Comparison of ENCODE assay signal across 20 cellular contexts in genomic region chr18:25516747-25517498, GRCh38.
A peak's percentile ranks its signal among the peaks of the same experiment; 100 is the strongest.
DNase-seq lines count a peak whose midpoint lies in the region; ATAC-seq and TF ChIP-seq lines count a peak whose summit lies in the region.
"Had no signal": no experiment of that assay in that cellular context is flagged by ENCODE, and none has a peak within 500 bp of the region (broad histone marks: within the 10 kb centered on the region; RNA-seq: fewer than 3 reads in every experiment).

No MANE protein-coding gene starts in this region.

- no peaks in the 10 kb centered on the region for H3K36me3 Mint-ChIP-seq in mesothelial cell of epicardium

- H3K4me1 Mint-ChIP-seq in mesothelial cell of epicardium = peaks cover 18% of the 10 kb centered on the region

- H3K27ac ChIP-seq in BLaER1 (0 out of 2 replicates have a peak overlapping the region, but pooled peaks have one; percentile 27), OCI-LY7 (ENCODE audit: low read depth, low read length, poor library complexity, severe bottlenecking) (peak overlapping the region; percentile 90)
- H3K27ac ChIP-seq: hepatocyte, right atrium auricular region had no signal

- ATAC-seq in GM21619 (IDR thresholded peaks at IDR 0.05; ENCODE audit: unreplicated experiment) (no peak), mucosa of descending colon (no peak)
- ATAC-seq: left ventricle myocardium superior had no signal

- TF ChIP-seq CTCF in OCI-LY7 (conservative IDR thresholded peaks at IDR 0.05; ENCODE audit: low read length) (no peak), mesothelial cell of epicardium (IDR thresholded peaks at IDR 0.05; ENCODE audit: unreplicated experiment) (no peak), BE2C (IDR thresholded peaks at IDR 0.05; ENCODE audit: low read depth, low read length) (no peak), mucosa of descending colon (IDR thresholded peaks at IDR 0.05) (no peak)

- H3K27me3 ChIP-seq in BLaER1 (no peaks in the 10 kb centered on the region), BE2C (no peaks in the 10 kb centered on the region)
- H3K27me3 ChIP-seq: hepatocyte, right atrium auricular region had no signal

- H4K20me1 ChIP-seq in BLaER1 = no peaks in the 10 kb centered on the region
- no peaks in the 10 kb centered on the region for H4K20me1 ChIP-seq in OCI-LY7 (ENCODE audit: insufficient read depth, low read length)

- POLR2A ChIA-PET in OCI-LY7 (lab: Charles Lee) = interaction anchor here (0.6 to 2.3 kb wide), 9 partner anchors 8 to 1025 kb away, joined by 3 to 19 read pairs (median 4); no protein-coding TSS in a partner anchor

- H3K9ac ChIP-seq in BLaER1 = no peak overlapping the region

- H3K9me3 ChIP-seq in BLaER1 (no peaks in the 10 kb centered on the region), OCI-LY7 (ENCODE audit: low read length) (no peaks in the 10 kb centered on the region), BE2C (no peaks in the 10 kb centered on the region), mucosa of descending colon (no peaks in the 10 kb centered on the region)
- H3K9me3 ChIP-seq: right atrium auricular region had no signal

- H3K36me3 ChIP-seq in BLaER1 (no peaks in the 10 kb centered on the region), OCI-LY7 (ENCODE audit: insufficient read depth, low read length) (no peaks in the 10 kb centered on the region), BE2C (no peaks in the 10 kb centered on the region), mucosa of descending colon (ENCODE audit: low read depth) (no peaks in the 10 kb centered on the region)
- H3K36me3 ChIP-seq: right atrium auricular region had no signal

- intact Hi-C loops in OCI-LY7 (cut with micrococcal nuclease; ENCODE audit: unreplicated experiment) (loop anchor here (10.0 kb wide), 1 partner anchor 602 kb away; no protein-coding TSS in a partner anchor), mucosa of descending colon (cut with DNase I, micrococcal nuclease) (no loop called here)

- BruUV-seq in OCI-LY7 (replicated peaks; lab: Mats Ljungman, UMichigan) = no TSS peak

- CTCF ChIA-PET in OCI-LY7 (lab: Charles Lee; ENCODE audit: unreplicated experiment) = no interaction called here

- peak overlapping the region; percentile 30 for H3K27ac Mint-ChIP-seq in mesothelial cell of epicardium
- H3K27ac Mint-ChIP-seq: HFFc6 had no signal

- H3K9me3 Mint-ChIP-seq in mesothelial cell of epicardium = peaks cover 3% of the 10 kb centered on the region
- H3K9me3 Mint-ChIP-seq: HFFc6 had no signal

- H3K4me1 ChIP-seq in BLaER1 (peaks cover 33% of the 10 kb centered on the region), OCI-LY7 (ENCODE audit: insufficient read depth, low read length, poor library complexity, severe bottlenecking) (peaks cover 56% of the 10 kb centered on the region), BE2C (no peaks in the 10 kb centered on the region), mucosa of descending colon (ENCODE audit: low read depth) (no peaks in the 10 kb centered on the region)

- no peak overlapping the region for H3K4me3 Mint-ChIP-seq in mesothelial cell of epicardium
- H3K4me3 Mint-ChIP-seq: HFFc6 had no signal

- DNase-seq in NCI-H1417 (lab: John Stamatoyannopoulos, UW) (peak in 2 of 3 experiments; percentile 61 to 83), OCI-LY7 (ENCODE audit: low spot score) (no peak), mesothelial cell of epicardium (ENCODE audit: low spot score in 2 of 2, unreplicated experiment in 2 of 2) (no peak), BE2C (no peak), NCI-H2227 treated with DMSO at 0.1 percent for 48 hours (lab: John Stamatoyannopoulos, UW) (no peak), mucosa of descending colon (no peak)
- DNase-seq: activated CD4-positive, alpha-beta T cell treated with anti-CD3 and anti-CD28 coated beads, Interleukin-2, amount 50 U/mL, for 4 hours; activated gamma-delta T cell; HFFc6; left ventricle myocardium superior; NCI-H146; NCI-H446 treated with DMSO at 0.1 percent for 48 hours; nucleus accumbens; Right ventricle myocardium superior; stimulated activated CD8-positive, alpha-beta memory T cell treated with anti-CD3 and anti-CD28 coated beads, Interleukin-4, amount 100 ng/mL, for 48 hours; T-helper 2 cell had no signal

- H3K4me2 ChIP-seq in BLaER1 = peak overlapping the region; percentile 67
- peak overlapping the region; percentile 63 for H3K4me2 ChIP-seq in OCI-LY7 (ENCODE audit: low read length)
- H3K4me2 ChIP-seq: hepatocyte had no signal

- H2AFZ ChIP-seq in OCI-LY7 (ENCODE audit: low read length) = peak overlapping the region; percentile 87
- H2AFZ ChIP-seq: hepatocyte had no signal

- H3K79me2 ChIP-seq in OCI-LY7 (ENCODE audit: insufficient read depth, low read depth, low read length) = no peaks in the 10 kb centered on the region
- H3K79me2 ChIP-seq: hepatocyte had no signal

- H3K27me3 Mint-ChIP-seq in mesothelial cell of epicardium (ENCODE audit: low read depth) = no peaks in the 10 kb centered on the region

- no peak overlapping the region for H3K4me3 ChIP-seq in BLaER1
- H3K4me3 ChIP-seq in OCI-LY7 (ENCODE audit: low read depth, low read length, poor library complexity, severe bottlenecking) = no peak overlapping the region
- H3K4me3 ChIP-seq in BE2C (ENCODE audit: low read depth, low read length) = no peak overlapping the region
- H3K4me3 ChIP-seq in mucosa of descending colon = no peak overlapping the region
- H3K4me3 ChIP-seq: hepatocyte, right atrium auricular region had no signal

- no peaks in the 10 kb centered on the region for H3K9me2 ChIP-seq in OCI-LY7 (ENCODE audit: insufficient read depth, low read length)

Comparison
In these comparisons a context has a peak if more than half of its experiments do, and no peak if none do; other contexts are left out.
1. DNase-seq: peak in NCI-H1417 (2 of 3); none in OCI-LY7 (single experiment), mesothelial cell of epicardium (0 of 2), BE2C (single experiment), NCI-H2227 treated with DMSO at 0.1 percent for 48 hours (single experiment) and mucosa of descending colon (0 of 3).